In genomic region chr5:163342301-163342700, GRCh38 we compare ENCODE assay signal across 30 cellular contexts.
"Had no signal": no experiment of that assay in that cellular context is flagged by ENCODE, and none has a peak within 500 bp of the region (broad histone marks: within the 10 kb centered on the region; RNA-seq: fewer than 3 reads in every experiment).

No MANE protein-coding gene starts in this region.

- H3K4me1 ChIP-seq: ascending aorta, colonic mucosa, esophagus squamous epithelium, gastroesophageal sphincter had no signal

- DNase-seq: activated CD4-positive, alpha-beta memory T cell treated with anti-CD3 and anti-CD28 coated beads, Interleukin-2, amount 10 ng/mL, durations not matched to agents 7 days and 5 days; activated CD4-positive, alpha-beta T cell treated with anti-CD3 and anti-CD28 coated beads for 1 hour; activated CD4-positive, alpha-beta T cell treated with anti-CD3 and anti-CD28 coated beads for 4 hours; activated CD4-positive, alpha-beta T cell treated with anti-CD3 and anti-CD28 coated beads, Interleukin-2, amount 10 ng/mL, durations not matched to agents 7 days and 5 days; activated CD4-positive, alpha-beta T cell treated with anti-CD3 and anti-CD28 coated beads, Interleukin-2, amount 50 U/mL, for 4 hours; activated CD8-positive, alpha-beta memory T cell treated with anti-CD3 and anti-CD28 coated beads, Interleukin-2, amount 50 U/mL, for 48 hours; activated gamma-delta T cell; activated naive CD4-positive, alpha-beta T cell; activated naive CD4-positive, alpha-beta T cell treated with anti-CD3 and anti-CD28 coated beads, Interleukin-2, amount 10 ng/mL, durations not matched to agents 7 days and 5 days; activated naive CD8-positive, alpha-beta T cell treated with anti-CD3 and anti-CD28 coated beads, Interleukin-2, amount 10 ng/mL, durations not matched to agents 7 days and 5 days; activated T-cell treated with anti-CD3 and anti-CD28 coated beads for 4 hours; activated T-cell treated with anti-CD3 and anti-CD28 coated beads, Interleukin-2, amount 50 U/mL, for 24 hours; activated T-cell treated with anti-CD3 and anti-CD28 coated beads, Interleukin-2, amount 50 U/mL, for 72 hours; colonic mucosa; effector CD8-positive, alpha-beta T cell; esophagus squamous epithelium; foreskin melanocyte; head of caudate nucleus; hippocampal formation; T-helper 2 cell had no signal

- H3K36me3 ChIP-seq: ascending aorta, colonic mucosa, esophagus squamous epithelium, gastroesophageal sphincter had no signal

- FAIRE-seq: bronchial epithelial cell, endometrium, endothelial cell of umbilical vein, TTC549 had no signal

- H3K27ac ChIP-seq: ascending aorta, colonic mucosa, epithelial cell of prostate, esophagus squamous epithelium, gastroesophageal sphincter, VCaP had no signal

- H3K9me3 ChIP-seq: ascending aorta, colonic mucosa, esophagus squamous epithelium, gastroesophageal sphincter had no signal

- H3K27me3 ChIP-seq: ascending aorta, colonic mucosa, esophagus squamous epithelium, gastroesophageal sphincter had no signal

- ATAC-seq: activated naive CD4-positive, alpha-beta T cell treated with anti-CD3 and anti-CD28 coated beads, Interleukin-2, amount 50 U/mL, for 72 hours; activated T-cell treated with anti-CD3 and anti-CD28 coated beads, Interleukin-2, amount 50 U/mL, for 72 hours; gastroesophageal sphincter; WTC11 had no signal

- H3K4me3 ChIP-seq: ascending aorta, colonic mucosa, esophagus squamous epithelium, gastroesophageal sphincter had no signal
